ENCODE assay signal across 14 cellular contexts in genomic region chr16:9114112-9114511, GRCh38. TPM values are rescaled to one million over a fixed set of nuclear protein-coding genes. Genes with fewer than 3 reads are reported as not detected.
DNase-seq lines count a peak whose midpoint lies in the region; ATAC-seq and TF ChIP-seq lines count a peak whose summit lies in the region.
"Had no signal": no experiment of that assay in that cellular context is flagged by ENCODE, and none has a peak within 500 bp of the region (broad histone marks: within the 10 kb centered on the region; RNA-seq: fewer than 3 reads in every experiment).

No MANE protein-coding gene starts in this region.

- H3K36me3 Mint-ChIP-seq in stimulated activated naive CD8-positive, alpha-beta T cell treated with anti-CD3 and anti-CD28 coated beads, Interleukin-15, Interleukin-2, amounts not matched to agents 100 ng/mL and 50 ng/mL, for 24 hours (ENCODE audit: low read depth): peaks cover 94% of the 10 kb centered on the region
- H3K36me3 Mint-ChIP-seq in activated CD8-positive, alpha-beta T cell treated with anti-CD3 and anti-CD28 coated beads, Interleukin-2, amount 10 ng/mL, durations not matched to agents 7 days and 5 days (ENCODE audit: low read depth): peaks cover 86% of the 10 kb centered on the region
- H3K36me3 Mint-ChIP-seq in immature natural killer cell: peaks cover 0 to 14% (median 14%) of the 10 kb centered on the region in 3 donors

- H3K9me3 Mint-ChIP-seq in stimulated activated naive CD8-positive, alpha-beta T cell treated with anti-CD3 and anti-CD28 coated beads, Interleukin-15, Interleukin-2, amounts not matched to agents 100 ng/mL and 50 ng/mL, for 24 hours: no peaks in the 10 kb centered on the region
- H3K9me3 Mint-ChIP-seq in activated CD8-positive, alpha-beta T cell treated with anti-CD3 and anti-CD28 coated beads, Interleukin-2, amount 10 ng/mL, durations not matched to agents 7 days and 5 days (ENCODE audit: insufficient read depth): no peaks in the 10 kb centered on the region
- no peaks in the 10 kb centered on the region for H3K9me3 Mint-ChIP-seq in immature natural killer cell

- H3K4me1 Mint-ChIP-seq in stimulated activated naive CD8-positive, alpha-beta T cell treated with anti-CD3 and anti-CD28 coated beads, Interleukin-15, Interleukin-2, amounts not matched to agents 100 ng/mL and 50 ng/mL, for 24 hours (ENCODE audit: low read depth): peaks cover 94% of the 10 kb centered on the region
- peaks cover 69% of the 10 kb centered on the region for H3K4me1 Mint-ChIP-seq in activated CD8-positive, alpha-beta T cell treated with anti-CD3 and anti-CD28 coated beads, Interleukin-2, amount 10 ng/mL, durations not matched to agents 7 days and 5 days (ENCODE audit: low read depth)
- peaks cover 87 to 100% of the 10 kb centered on the region in 2 donors for H3K4me1 Mint-ChIP-seq in immature natural killer cell

- H3K4me3 ChIP-seq in coronary artery: no peak overlapping the region
- H3K4me3 ChIP-seq: prostate gland had no signal

- POLR2A ChIA-PET in activated CD8-positive, alpha-beta T cell treated with anti-CD3 and anti-CD28 coated beads, Interleukin-2, amount 10 ng/mL, durations not matched to agents 7 days and 5 days (lab: Charles Lee): interaction anchor here (1.0 to 1.5 kb wide), 2 partner anchors 21 to 23 kb away, joined by 4 to 6 read pairs; partner anchors contain the start of gene HAPSTR1

- H3K27me3 Mint-ChIP-seq in stimulated activated naive CD8-positive, alpha-beta T cell treated with anti-CD3 and anti-CD28 coated beads, Interleukin-15, Interleukin-2, amounts not matched to agents 100 ng/mL and 50 ng/mL, for 24 hours: no peaks in the 10 kb centered on the region
- H3K27me3 Mint-ChIP-seq in activated CD8-positive, alpha-beta T cell treated with anti-CD3 and anti-CD28 coated beads, Interleukin-2, amount 10 ng/mL, durations not matched to agents 7 days and 5 days (ENCODE audit: low read depth): no peaks in the 10 kb centered on the region
- peaks cover 0 to 8% (median 6%) of the 10 kb centered on the region in 3 donors for H3K27me3 Mint-ChIP-seq in immature natural killer cell (ENCODE audit: low read depth in 3 of 3)

- TF ChIP-seq CTCF in coronary artery (IDR thresholded peaks at IDR 0.05): no peak

- in situ Hi-C loops in ACHN (cut with HindIII; ENCODE audit: low pct_ligation_motif_present, low pct_unique_long_range_greater_than_20kb, low sequenced_read_pairs): no loop called here

- DNase-seq in stimulated activated naive CD8-positive, alpha-beta T cell treated with anti-CD3 and anti-CD28 coated beads, Interleukin-15, Interleukin-2, amounts not matched to agents 100 U/mL and 50 U/mL, for 24 hours: no peak
- no peak for DNase-seq in activated CD8-positive, alpha-beta T cell treated with anti-CD3 and anti-CD28 coated beads, Interleukin-2, amount 10 ng/mL, durations not matched to agents 7 days and 5 days
- DNase-seq in immature natural killer cell (no peak), coronary artery (ENCODE audit: low spot score) (no peak), ACHN (no peak)
- DNase-seq: activated effector memory CD4-positive, alpha-beta T cell treated with anti-CD3 and anti-CD28 coated beads, Interleukin-2, amount 50 U/mL, for 16 hours; C1 segment of cervical spinal cord; KBM-7; NCI-H1694 treated with DMSO at 0.1 percent for 48 hours; stimulated activated naive CD4-positive, alpha-beta T cell treated with Interleukin-2 at 50 U/mL for 16 hours had no signal

- peak overlapping the region; percentile 34 for H3K27ac Mint-ChIP-seq in stimulated activated naive CD8-positive, alpha-beta T cell treated with anti-CD3 and anti-CD28 coated beads, Interleukin-15, Interleukin-2, amounts not matched to agents 100 ng/mL and 50 ng/mL, for 24 hours
- peak overlapping the region; percentile 71 for H3K27ac Mint-ChIP-seq in activated CD8-positive, alpha-beta T cell treated with anti-CD3 and anti-CD28 coated beads, Interleukin-2, amount 10 ng/mL, durations not matched to agents 7 days and 5 days
- H3K27ac Mint-ChIP-seq in immature natural killer cell: peak overlapping the region; percentile 67 to 88 (median 76)

- CTCF ChIA-PET in activated CD8-positive, alpha-beta T cell treated with anti-CD3 and anti-CD28 coated beads, Interleukin-2, amount 10 ng/mL, durations not matched to agents 7 days and 5 days (lab: Charles Lee): interaction anchor here (1.2 to 2.4 kb wide), 4 partner anchors 11 to 25 kb away, joined by 3 to 9 read pairs (median 5); no protein-coding TSS in a partner anchor

- no peak for ATAC-seq in stimulated activated naive CD8-positive, alpha-beta T cell treated with anti-CD3 and anti-CD28 coated beads, Interleukin-15, Interleukin-2, amounts not matched to agents 100 U/mL and 50 U/mL, for 24 hours
- ATAC-seq in activated CD8-positive, alpha-beta T cell treated with anti-CD3 and anti-CD28 coated beads, Interleukin-2, amount 10 ng/mL, durations not matched to agents 7 days and 5 days: no peak
- ATAC-seq in HG03097 (IDR thresholded peaks at IDR 0.05; ENCODE audit: low FRiP score, unreplicated experiment) (no peak), GM18870 (IDR thresholded peaks at IDR 0.05; ENCODE audit: unreplicated experiment) (no peak)

- H3K27ac ChIP-seq in coronary artery: no peak overlapping the region
- H3K27ac ChIP-seq: prostate gland had no signal

- no peak overlapping the region for H3K4me3 Mint-ChIP-seq in stimulated activated naive CD8-positive, alpha-beta T cell treated with anti-CD3 and anti-CD28 coated beads, Interleukin-15, Interleukin-2, amounts not matched to agents 100 ng/mL and 50 ng/mL, for 24 hours
- H3K4me3 Mint-ChIP-seq in activated CD8-positive, alpha-beta T cell treated with anti-CD3 and anti-CD28 coated beads, Interleukin-2, amount 10 ng/mL, durations not matched to agents 7 days and 5 days: no peak overlapping the region
- peak overlapping the region; percentile 23 to 65 (median 40) for H3K4me3 Mint-ChIP-seq in immature natural killer cell

RNA-seq across cellular contexts. Expression of gene HAPSTR1, which starts 22.7 kb away (rescaled TPM):
- 10 to 100 TPM; 55.8 to 60.4 TPM for total RNA-seq in activated CD8-positive, alpha-beta T cell treated with anti-CD3 and anti-CD28 coated beads, Interleukin-2, amount 10 ng/mL, durations not matched to agents 7 days and 5 days
- polyA plus RNA-seq in immature natural killer cell: 10 to 100 TPM in 1 of 3 donors, 1 to 10 TPM in 2; 4.9 to 20.2 (median 6.1) TPM

Comparison
In these comparisons a context has a peak if more than half of its experiments do, and no peak if none do; other contexts are left out.
1. H3K4me3 Mint-ChIP-seq: peak in immature natural killer cell (5 of 5); none in stimulated activated naive CD8-positive, alpha-beta T cell treated with anti-CD3 and anti-CD28 coated beads, Interleukin-15, Interleukin-2, amounts not matched to agents 100 ng/mL and 50 ng/mL, for 24 hours (single experiment) and activated CD8-positive, alpha-beta T cell treated with anti-CD3 and anti-CD28 coated beads, Interleukin-2, amount 10 ng/mL, durations not matched to agents 7 days and 5 days (single experiment).
2. Peak in every context shown above with its lines, with median percentiles within 50 percentile points of each other: H3K27ac Mint-ChIP-seq.